In the genomic region with DNA sequence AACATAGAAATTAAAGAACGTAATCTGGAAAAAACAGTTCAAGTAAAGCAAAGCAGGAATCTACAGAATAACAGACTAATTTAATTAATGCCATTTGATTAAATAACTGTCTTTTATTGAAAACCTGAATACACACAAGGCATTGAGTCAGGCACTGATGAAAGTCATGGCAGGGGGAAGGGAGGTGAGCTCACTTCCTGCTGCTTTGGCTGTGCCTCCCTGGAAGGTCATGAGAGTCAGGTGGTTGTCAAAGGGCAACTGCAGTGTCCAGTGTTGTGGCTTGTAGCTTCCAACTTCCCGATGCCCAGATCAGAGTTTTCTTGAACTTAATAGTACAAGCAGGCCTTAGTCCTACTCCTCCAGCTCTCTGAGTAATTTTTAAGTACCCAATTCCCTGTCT, we compare ENCODE assay signal across 22 cellular contexts.
DNase-seq lines count a peak whose midpoint lies in the region; ATAC-seq, FAIRE-seq and TF ChIP-seq lines count a peak whose summit lies in the region.
"Had no signal": no experiment of that assay in that cellular context is flagged by ENCODE, and none has a peak within 500 bp of the region (broad histone marks: within the 10 kb centered on the region; RNA-seq: fewer than 3 reads in every experiment).

No MANE protein-coding gene starts in this region.

- no peaks in the 10 kb centered on the region for H3K9me3 ChIP-seq in CD4-positive, alpha-beta T cell (ENCODE audit: control insufficient read depth, low read length)

- DNase-seq in AG08396 (ENCODE audit: low spot score) (peak; percentile 11), H54 (ENCODE audit: insufficient read length, low spot score) (peak; percentile 6), SK-MEL-5 (ENCODE audit: low read depth, low spot score) (peak; percentile 37), kidney tubule cell (ENCODE audit: low spot score) (peak; percentile 33), NCI-H1930 (lab: John Stamatoyannopoulos, UW) (no peak)
- no peak for DNase-seq in CD4-positive, alpha-beta T cell
- DNase-seq: activated CD8-positive, alpha-beta memory T cell treated with anti-CD3 and anti-CD28 coated beads, Interleukin-2, amount 10 ng/mL, durations not matched to agents 7 days and 5 days; activated gamma-delta T cell; COR-L47; kidney glomerular epithelial cell; NCI-H2029; NCI-H526 treated with DMSO at 0.1 percent for 48 hours; posterior cingulate gyrus; RPMI8226 had no signal

- peaks cover 9% of the 10 kb centered on the region for H3K9me3 Mint-ChIP-seq in CD4-positive, alpha-beta T cell
- H3K9me3 Mint-ChIP-seq: stimulated activated memory B cell treated with anti-CD40 and anti-IgM and Interleukin-4, amounts not matched to agents 10 μg/mL and 1 μg/mL and 100 μg/mL, for 72 hours had no signal

- H3K27me3 Mint-ChIP-seq in CD4-positive, alpha-beta T cell, result no peaks in the 10 kb centered on the region
- H3K27me3 Mint-ChIP-seq: activated CD8-positive, alpha-beta memory T cell treated with anti-CD3 and anti-CD28 coated beads, Interleukin-2, amount 10 ng/mL, durations not matched to agents 7 days and 5 days; stimulated activated memory B cell treated with anti-CD40 and anti-IgM and Interleukin-4, amounts not matched to agents 10 μg/mL and 1 μg/mL and 100 μg/mL, for 72 hours had no signal

- TF ChIP-seq POLR2A in H54 (IDR thresholded peaks at IDR 0.05; ENCODE audit: low read depth, low read length), result no peak

- CTCF ChIA-PET in CD4-positive, alpha-beta T cell (lab: Charles Lee), result no interaction called here

- no peak overlapping the region for H3K27ac Mint-ChIP-seq in CD4-positive, alpha-beta T cell
- H3K27ac Mint-ChIP-seq: activated CD8-positive, alpha-beta memory T cell treated with anti-CD3 and anti-CD28 coated beads, Interleukin-2, amount 10 ng/mL, durations not matched to agents 7 days and 5 days; stimulated activated memory B cell treated with anti-CD40 and anti-IgM and Interleukin-4, amounts not matched to agents 10 μg/mL and 1 μg/mL and 100 μg/mL, for 72 hours; T-helper 1 cell treated with Interleukin-12 subunit alpha and Interleukin-12 subunit beta and Interleukin-4 antibody, amounts not matched to agents 30 μg/mL and 1 μg/mL, for 36 hours; type B pancreatic cell had no signal

- H3K4me1 Mint-ChIP-seq in CD4-positive, alpha-beta T cell (ENCODE audit: low read depth), result no peaks in the 10 kb centered on the region
- H3K4me1 Mint-ChIP-seq: activated CD8-positive, alpha-beta memory T cell treated with anti-CD3 and anti-CD28 coated beads, Interleukin-2, amount 10 ng/mL, durations not matched to agents 7 days and 5 days; stimulated activated memory B cell treated with anti-CD40 and anti-IgM and Interleukin-4, amounts not matched to agents 10 μg/mL and 1 μg/mL and 100 μg/mL, for 72 hours had no signal

- ATAC-seq in GM21786 (IDR thresholded peaks at IDR 0.05; ENCODE audit: unreplicated experiment) (no peak), GM18517 (IDR thresholded peaks at IDR 0.05; ENCODE audit: unreplicated experiment) (no peak)
- no peak for ATAC-seq in CD4-positive, alpha-beta T cell (ENCODE audit: poor library complexity)
- ATAC-seq: activated CD8-positive, alpha-beta memory T cell treated with anti-CD3 and anti-CD28 coated beads, Interleukin-2, amount 10 ng/mL, durations not matched to agents 7 days and 5 days; stimulated activated memory B cell treated with anti-CD40 and anti-IgM and Interleukin-4, amounts not matched to agents 10 μg/mL and 1 μg/mL and 100 μg/mL, for 72 hours had no signal

- H3K27me3 ChIP-seq in CD4-positive, alpha-beta T cell (ENCODE audit: control insufficient read depth, insufficient read depth, low read length), result no peaks in the 10 kb centered on the region

- in situ Hi-C loops in SK-MEL-5 (cut with HindIII; ENCODE audit: low pct_unique_long_range_greater_than_20kb, low sequenced_read_pairs), result no loop called here

- intact Hi-C loops in CD4-positive, alpha-beta T cell (cut with DNase I, micrococcal nuclease), result no loop called here

- H3K4me3 Mint-ChIP-seq in CD4-positive, alpha-beta T cell, result no peak overlapping the region
- H3K4me3 Mint-ChIP-seq: activated CD8-positive, alpha-beta memory T cell treated with anti-CD3 and anti-CD28 coated beads, Interleukin-2, amount 10 ng/mL, durations not matched to agents 7 days and 5 days; stimulated activated memory B cell treated with anti-CD40 and anti-IgM and Interleukin-4, amounts not matched to agents 10 μg/mL and 1 μg/mL and 100 μg/mL, for 72 hours; T-helper 1 cell treated with Interleukin-12 subunit alpha and Interleukin-12 subunit beta and Interleukin-4 antibody, amounts not matched to agents 30 μg/mL and 1 μg/mL, for 36 hours; type B pancreatic cell had no signal

- no peaks in the 10 kb centered on the region for H3K36me3 Mint-ChIP-seq in CD4-positive, alpha-beta T cell (ENCODE audit: low read depth)
- H3K36me3 Mint-ChIP-seq: activated CD8-positive, alpha-beta memory T cell treated with anti-CD3 and anti-CD28 coated beads, Interleukin-2, amount 10 ng/mL, durations not matched to agents 7 days and 5 days; stimulated activated memory B cell treated with anti-CD40 and anti-IgM and Interleukin-4, amounts not matched to agents 10 μg/mL and 1 μg/mL and 100 μg/mL, for 72 hours had no signal

- POLR2A ChIA-PET in CD4-positive, alpha-beta T cell (lab: Charles Lee), result no interaction called here

- FAIRE-seq in H54 (lab: Jason Lieb, UNC), result peak; percentile 38
- FAIRE-seq: GM19239 had no signal

- no peak overlapping the region for H3K27ac ChIP-seq in CD4-positive, alpha-beta T cell (ENCODE audit: low read depth, low read length)
- H3K27ac ChIP-seq: coronary artery, HL-60 had no signal

- TF ChIP-seq CTCF in CD4-positive, alpha-beta T cell (IDR thresholded peaks at IDR 0.05), result no peak

Comparison
In these comparisons a context has a peak if more than half of its experiments do, and no peak if none do; other contexts are left out.
1. DNase-seq: peak in AG08396 (single experiment), H54 (single experiment), SK-MEL-5 (single experiment) and kidney tubule cell (single experiment); none in NCI-H1930 (0 of 2) and CD4-positive, alpha-beta T cell (0 of 10).